Comparison of ENCODE assay signal across 17 cellular contexts in the genomic region with DNA sequence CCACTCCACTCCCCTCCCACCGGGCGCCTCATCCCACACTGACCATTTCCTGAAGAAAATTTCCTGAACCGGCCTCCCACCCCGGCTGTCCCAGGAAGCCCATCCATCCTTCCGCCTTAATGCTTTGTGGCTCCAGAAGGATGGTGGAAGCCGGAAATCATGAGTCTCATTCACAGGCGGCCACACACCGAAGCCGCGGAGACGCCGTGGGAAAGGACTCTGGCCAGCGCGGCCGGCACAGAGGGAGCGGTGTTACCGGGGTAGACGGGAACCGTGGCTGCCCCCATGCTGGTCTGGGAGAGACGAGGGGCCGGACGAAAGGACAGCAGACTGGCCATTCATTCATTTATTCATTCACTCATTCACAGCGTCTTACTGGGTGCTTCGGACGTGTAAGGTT.
A peak's percentile ranks its signal among the peaks of the same experiment; 100 is the strongest.
DNase-seq lines count a peak whose midpoint lies in the region; ATAC-seq and TF ChIP-seq lines count a peak whose summit lies in the region.
"Had no signal": no experiment of that assay in that cellular context is flagged by ENCODE, and none has a peak within 500 bp of the region (broad histone marks: within the 10 kb centered on the region; RNA-seq: fewer than 3 reads in every experiment).

No MANE protein-coding gene starts in this region.

- H3K9me3 Mint-ChIP-seq in endodermal cell (no peaks in the 10 kb centered on the region), neural crest cell (no peaks in the 10 kb centered on the region)
- H3K9me3 Mint-ChIP-seq: activated T-helper 17 cell treated with anti-CD3 and anti-CD28 coated beads, Interleukin-2, amount 50 U/mL, for 72 hours; T-cell had no signal

- H3K27me3 ChIP-seq in BLaER1 treated with 17β-estradiol and CSF1 and Interleukin-3, amounts not matched to agents 10 nM and 100 nM = no peaks in the 10 kb centered on the region
- H3K27me3 ChIP-seq in MM.1S (replicated peaks; ENCODE audit: insufficient read depth, low read length) (no peaks in the 10 kb centered on the region), endodermal cell (ENCODE audit: control insufficient read depth, insufficient read depth, low read length, poor library complexity, severe bottlenecking) (no peaks in the 10 kb centered on the region)

- peaks cover 20% of the 10 kb centered on the region for H3F3A ChIP-seq in MM.1S (ENCODE audit: insufficient read depth, low read length)

- no peak for TF ChIP-seq CTCF in MM.1S (IDR thresholded peaks at IDR 0.05; ENCODE audit: low read length)
- no peak for TF ChIP-seq CTCF in endodermal cell (conservative IDR thresholded peaks at IDR 0.05)
- TF ChIP-seq CTCF in neural crest cell (conservative IDR thresholded peaks at IDR 0.05) = no peak

- H3K9me2 ChIP-seq in MM.1S (replicated peaks; ENCODE audit: insufficient read depth, low read length) = no peaks in the 10 kb centered on the region

- H3K4me3 ChIP-seq in BLaER1 treated with 17β-estradiol and CSF1 and Interleukin-3, amounts not matched to agents 10 nM and 100 nM = no peak overlapping the region
- H3K4me3 ChIP-seq in MM.1S (ENCODE audit: low read length) = no peak overlapping the region
- no peak overlapping the region for H3K4me3 ChIP-seq in endodermal cell (ENCODE audit: low read length)

- peaks cover 82% of the 10 kb centered on the region for H3K79me2 ChIP-seq in MM.1S (ENCODE audit: low read length)

- peaks cover 42% of the 10 kb centered on the region for H3K36me3 Mint-ChIP-seq in endodermal cell (ENCODE audit: low read depth)
- H3K36me3 Mint-ChIP-seq in neural crest cell (ENCODE audit: low read depth) = peaks cover 25% of the 10 kb centered on the region

- H3K27ac Mint-ChIP-seq in endodermal cell (no peak overlapping the region), neural crest cell (ENCODE audit: unreplicated experiment) (peak overlapping the region; percentile 96)

- peak overlapping the region; percentile 70 to 86 (median 78); a peak in 16 of 22 replicates for H3K9ac ChIP-seq in BLaER1 treated with 17β-estradiol and CSF1 and Interleukin-3, amounts not matched to agents 10 nM and 100 nM
- no peak overlapping the region for H3K9ac ChIP-seq in MM.1S (ENCODE audit: low read length)
- H3K9ac ChIP-seq in endodermal cell (ENCODE audit: extremely low read depth, low read length, poor library complexity, severe bottlenecking) = no peak overlapping the region

- no peak overlapping the region for H2AFZ ChIP-seq in MM.1S (ENCODE audit: low read length)

- ATAC-seq in HG03045 (IDR thresholded peaks at IDR 0.05; ENCODE audit: unreplicated experiment) = no peak
- ATAC-seq: activated T-helper 17 cell treated with anti-CD3 and anti-CD28 coated beads, Interleukin-2, amount 50 U/mL, for 72 hours; esophagus mucosa; Panc1; T-cell had no signal

- peaks cover 13 to 83% (median 52%) of the 10 kb centered on the region in 11 experiments; a peak in 21 of 22 replicates for H3K36me3 ChIP-seq in BLaER1 treated with 17β-estradiol and CSF1 and Interleukin-3, amounts not matched to agents 10 nM and 100 nM
- H3K36me3 ChIP-seq in MM.1S (replicated peaks; ENCODE audit: insufficient read depth, low read length) = no peaks in the 10 kb centered on the region
- peaks cover 15% of the 10 kb centered on the region for H3K36me3 ChIP-seq in endodermal cell (ENCODE audit: control insufficient read depth, insufficient read depth, low read length)

- no peaks in the 10 kb centered on the region for H3K27me3 Mint-ChIP-seq in endodermal cell (ENCODE audit: insufficient read depth)
- H3K27me3 Mint-ChIP-seq in neural crest cell (ENCODE audit: low read depth) = peaks cover 2% of the 10 kb centered on the region
- H3K27me3 Mint-ChIP-seq: activated T-helper 17 cell treated with anti-CD3 and anti-CD28 coated beads, Interleukin-2, amount 50 U/mL, for 72 hours; T-cell had no signal

- H3K4me2 ChIP-seq in BLaER1 treated with 17β-estradiol and CSF1 and Interleukin-3, amounts not matched to agents 10 nM and 100 nM = peak overlapping the region; percentile 85 to 100 (median 99)
- H3K4me2 ChIP-seq in MM.1S (ENCODE audit: low read depth, low read length) = no peak overlapping the region

- H3K9me3 ChIP-seq in BLaER1 treated with 17β-estradiol and CSF1 and Interleukin-3, amounts not matched to agents 10 nM and 100 nM (replicated peaks in 1 of 11) = no peaks in the 10 kb centered on the region
- H3K9me3 ChIP-seq in MM.1S (replicated peaks; ENCODE audit: insufficient read depth, low read length) (no peaks in the 10 kb centered on the region), endodermal cell (ENCODE audit: control insufficient read depth, low read length) (no peaks in the 10 kb centered on the region)

- H3K4me3 Mint-ChIP-seq in endodermal cell = no peak overlapping the region
- peak overlapping the region; percentile 71 for H3K4me3 Mint-ChIP-seq in neural crest cell

- 92 to 94% methylated on average over 6 to 25 of the region's 25 CpGs for WGBS in endodermal cell (ENCODE audit: insufficient coverage in 1 of 2, insufficient read length in 1 of 2), 2 experiments

- peaks cover 62% of the 10 kb centered on the region for H3K4me1 Mint-ChIP-seq in endodermal cell
- H3K4me1 Mint-ChIP-seq in neural crest cell = peaks cover 83% of the 10 kb centered on the region

- H3K4me1 ChIP-seq in BLaER1 treated with 17β-estradiol and CSF1 and Interleukin-3, amounts not matched to agents 10 nM and 100 nM = peaks cover 96 to 99% (median 97%) of the 10 kb centered on the region in 10 experiments
- H3K4me1 ChIP-seq in MM.1S (ENCODE audit: low read length) = peaks cover 30% of the 10 kb centered on the region
- peaks cover 29% of the 10 kb centered on the region for H3K4me1 ChIP-seq in endodermal cell (ENCODE audit: control insufficient read depth, insufficient read depth, low read length)

- peak overlapping the region in 10 of 11 experiments; percentile 80 to 99 (median 88); a peak in 19 of 22 replicates for H3K27ac ChIP-seq in BLaER1 treated with 17β-estradiol and CSF1 and Interleukin-3, amounts not matched to agents 10 nM and 100 nM
- H3K27ac ChIP-seq in MM.1S (ENCODE audit: low read length) = no peak overlapping the region
- peak overlapping the region; percentile 90 for H3K27ac ChIP-seq in endodermal cell (ENCODE audit: low read depth, low read length)

- DNase-seq in MM.1S (peak; percentile 3), endodermal cell (no peak), neural crest cell (ENCODE audit: low read depth, low spot score) (no peak), DMS79 (lab: John Stamatoyannopoulos, UW) (no peak), C1 segment of cervical spinal cord (lab: John Stamatoyannopoulos, UW) (no peak), epidermal melanocyte (ENCODE audit: insufficient read length, low spot score) (no peak)
- DNase-seq: cerebellar nuclear complex, DMS79 treated with DMSO at 0.1 percent for 48 hours, midbrain, NCI-H1417 treated with DMSO at 0.1 percent for 48 hours, NCI-H446, T-cell had no signal

- H4K20me1 ChIP-seq in BLaER1 treated with 17β-estradiol and CSF1 and Interleukin-3, amounts not matched to agents 10 nM and 100 nM = peaks cover 39 to 94% (median 65%) of the 10 kb centered on the region in 11 experiments; a peak in 21 of 22 replicates
- no peaks in the 10 kb centered on the region for H4K20me1 ChIP-seq in MM.1S (ENCODE audit: insufficient read depth, low read length)

Comparison
In these comparisons a context has a peak if more than half of its experiments do, and no peak if none do; other contexts are left out.
1. H3K9ac ChIP-seq: peak in BLaER1 treated with 17β-estradiol and CSF1 and Interleukin-3, amounts not matched to agents 10 nM and 100 nM (11 of 11); none in MM.1S (single experiment) and endodermal cell (single experiment).